In the genomic region with DNA sequence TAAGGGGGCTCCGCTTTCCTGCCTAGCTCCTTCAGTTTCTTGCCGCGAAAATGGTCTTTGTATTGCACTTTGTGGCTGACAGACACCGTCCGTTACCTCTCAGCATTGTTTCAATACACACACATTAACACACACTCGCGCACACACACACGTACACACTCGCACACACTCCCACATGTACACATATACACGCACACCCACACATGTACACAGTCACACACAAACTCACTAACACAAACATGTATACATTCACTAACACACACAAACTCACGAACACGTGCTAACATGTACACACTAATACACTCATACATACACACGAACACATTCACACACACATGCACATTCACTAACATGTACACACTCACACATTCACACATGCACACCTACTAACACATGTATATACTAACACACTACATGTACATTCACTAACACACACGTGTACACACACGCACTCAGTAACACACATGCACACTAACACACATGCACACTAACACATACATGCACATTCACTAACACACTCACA, we compare ENCODE assay signal across 1 cellular context.
A peak's percentile ranks its signal among the peaks of the same experiment; 100 is the strongest.
TF ChIP-seq lines count a peak whose summit lies in the region.

No MANE protein-coding gene starts in this region.

TF ChIP-seq in HEK293, 187 proteins besides CTCF, POLR2A, EP300 and RAD21 (continued from another document):
- TF ChIP-seq, protein P1, sequence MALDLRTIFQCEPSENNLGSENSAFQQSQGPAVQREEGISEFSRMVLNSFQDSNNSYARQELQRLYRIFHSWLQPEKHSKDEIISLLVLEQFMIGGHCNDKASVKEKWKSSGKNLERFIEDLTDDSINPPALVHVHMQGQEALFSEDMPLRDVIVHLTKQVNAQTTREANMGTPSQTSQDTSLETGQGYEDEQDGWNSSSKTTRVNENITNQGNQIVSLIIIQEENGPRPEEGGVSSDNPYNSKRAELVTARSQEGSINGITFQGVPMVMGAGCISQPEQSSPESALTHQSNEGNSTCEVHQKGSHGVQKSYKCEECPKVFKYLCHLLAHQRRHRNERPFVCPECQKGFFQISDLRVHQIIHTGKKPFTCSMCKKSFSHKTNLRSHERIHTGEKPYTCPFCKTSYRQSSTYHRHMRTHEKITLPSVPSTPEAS (tag by site-specific recombination; IDR thresholded peaks at IDR 0.05) = peak; percentile 90
- no peak for TF ChIP-seq ZNF416 (tag by site-specific recombination; IDR thresholded peaks at IDR 0.05)
- TF ChIP-seq ZNF114 (tag by site-specific recombination; IDR thresholded peaks at IDR 0.05) = 0 out of 2 replicates have a peak, but pooled peaks have one; percentile 47
- peak; percentile 20; the same call in 1 of the 2 replicates for TF ChIP-seq ZSCAN5A (tag by site-specific recombination; IDR thresholded peaks at IDR 0.05)
- TF ChIP-seq, protein P2, sequence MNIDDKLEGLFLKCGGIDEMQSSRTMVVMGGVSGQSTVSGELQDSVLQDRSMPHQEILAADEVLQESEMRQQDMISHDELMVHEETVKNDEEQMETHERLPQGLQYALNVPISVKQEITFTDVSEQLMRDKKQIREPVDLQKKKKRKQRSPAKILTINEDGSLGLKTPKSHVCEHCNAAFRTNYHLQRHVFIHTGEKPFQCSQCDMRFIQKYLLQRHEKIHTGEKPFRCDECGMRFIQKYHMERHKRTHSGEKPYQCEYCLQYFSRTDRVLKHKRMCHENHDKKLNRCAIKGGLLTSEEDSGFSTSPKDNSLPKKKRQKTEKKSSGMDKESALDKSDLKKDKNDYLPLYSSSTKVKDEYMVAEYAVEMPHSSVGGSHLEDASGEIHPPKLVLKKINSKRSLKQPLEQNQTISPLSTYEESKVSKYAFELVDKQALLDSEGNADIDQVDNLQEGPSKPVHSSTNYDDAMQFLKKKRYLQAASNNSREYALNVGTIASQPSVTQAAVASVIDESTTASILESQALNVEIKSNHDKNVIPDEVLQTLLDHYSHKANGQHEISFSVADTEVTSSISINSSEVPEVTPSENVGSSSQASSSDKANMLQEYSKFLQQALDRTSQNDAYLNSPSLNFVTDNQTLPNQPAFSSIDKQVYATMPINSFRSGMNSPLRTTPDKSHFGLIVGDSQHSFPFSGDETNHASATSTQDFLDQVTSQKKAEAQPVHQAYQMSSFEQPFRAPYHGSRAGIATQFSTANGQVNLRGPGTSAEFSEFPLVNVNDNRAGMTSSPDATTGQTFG (tag by site-specific recombination; IDR thresholded peaks at IDR 0.05; ENCODE audit: borderline replicate concordance) = 0 out of 2 replicates have a peak, but pooled peaks have one; percentile 18
- TF ChIP-seq ZNF211 (tag by site-specific recombination; IDR thresholded peaks at IDR 0.05; ENCODE audit: low read depth) = no peak
- TF ChIP-seq ZNF132 (tag by site-specific recombination; IDR thresholded peaks at IDR 0.05; ENCODE audit: borderline replicate concordance) = no peak
